In genomic region chr20:58892932-58893224, GRCh38 we compare ENCODE assay signal across 8 cellular contexts. TPM values are rescaled to one million over a fixed set of nuclear protein-coding genes. Genes with fewer than 3 reads are reported as not detected.
DNase-seq lines count a peak whose midpoint lies in the region; ATAC-seq and TF ChIP-seq lines count a peak whose summit lies in the region.

No MANE protein-coding gene starts in this region.

- peaks cover 37% of the 10 kb centered on the region for H3K36me3 ChIP-seq in WERI-Rb-1
- H3K36me3 ChIP-seq in hepatocyte (replicated peaks; ENCODE audit: insufficient read depth, low read depth) = no peaks in the 10 kb centered on the region

- H3K9me3 Mint-ChIP-seq in activated T-cell treated with anti-CD3 and anti-CD28 coated beads, Interleukin-2, amount 50 U/mL, for 72 hours = no peaks in the 10 kb centered on the region

- H3K4me3 ChIP-seq in WERI-Rb-1 (ENCODE audit: low read depth, low read length) (peak overlapping the region; percentile 83), hepatocyte (peak overlapping the region; percentile 97)

- H3K4me3 Mint-ChIP-seq in activated T-cell treated with anti-CD3 and anti-CD28 coated beads, Interleukin-2, amount 50 U/mL, for 72 hours = peak overlapping the region; percentile 97 to 100

- TF ChIP-seq CTCF in WERI-Rb-1 (IDR thresholded peaks at IDR 0.05; ENCODE audit: low read depth, low read length) (no peak), hepatocyte (IDR thresholded peaks at IDR 0.05; ENCODE audit: poor library complexity) (no peak)

- peak overlapping the region; percentile 86 for H3K27ac Mint-ChIP-seq in activated T-cell treated with anti-CD3 and anti-CD28 coated beads, Interleukin-2, amount 50 U/mL, for 72 hours

- ATAC-seq in activated T-cell treated with anti-CD3 and anti-CD28 coated beads, Interleukin-2, amount 50 U/mL, for 72 hours (replicated peaks in 1 of 2) = no peak

- no peaks in the 10 kb centered on the region for H3K9me2 ChIP-seq in hepatocyte (replicated peaks; ENCODE audit: insufficient read depth)

- intact Hi-C loops in posterior vena cava (cut with DNase I) = loop anchor here in 1 of 2 donors (10.0 kb wide), 1 partner anchor 92 kb away; the partner anchor contains the start of gene NELFCD

- H3K27ac ChIP-seq in WERI-Rb-1 (peak overlapping the region; percentile 99), hepatocyte (peak overlapping the region; percentile 100), substantia nigra (ENCODE audit: low read depth, low read length, poor library complexity, severe bottlenecking) (peak overlapping the region; percentile 94)

- H3K79me2 ChIP-seq in hepatocyte = peaks cover 75% of the 10 kb centered on the region

- peaks cover 51% of the 10 kb centered on the region for H3K4me1 Mint-ChIP-seq in activated T-cell treated with anti-CD3 and anti-CD28 coated beads, Interleukin-2, amount 50 U/mL, for 72 hours (ENCODE audit: low read depth)

- H4K20me1 ChIP-seq in hepatocyte (ENCODE audit: insufficient read depth, poor library complexity, severe bottlenecking) = peaks cover 51% of the 10 kb centered on the region

- H2AFZ ChIP-seq in hepatocyte = no peak overlapping the region

- peaks cover 45% of the 10 kb centered on the region for H3K4me1 ChIP-seq in hepatocyte (ENCODE audit: insufficient read depth)

- no peaks in the 10 kb centered on the region for H3K27me3 Mint-ChIP-seq in activated T-cell treated with anti-CD3 and anti-CD28 coated beads, Interleukin-2, amount 50 U/mL, for 72 hours (ENCODE audit: low read depth)

- H3K9me3 ChIP-seq in WERI-Rb-1 (ENCODE audit: severe bottlenecking) (peaks cover 4% of the 10 kb centered on the region), hepatocyte (ENCODE audit: low read depth) (no peaks in the 10 kb centered on the region)

- peaks cover 13 to 18% of the 10 kb centered on the region in 2 donors for H3K36me3 Mint-ChIP-seq in activated T-cell treated with anti-CD3 and anti-CD28 coated beads, Interleukin-2, amount 50 U/mL, for 72 hours (ENCODE audit: insufficient read depth in 2 of 2)

- peak overlapping the region; percentile 83 for H3K4me2 ChIP-seq in hepatocyte

- WGBS in hepatocyte (ENCODE audit: low lambda C conversion rate, missing lambda C conversion rate) = 7% methylated on average over 1 of the region's 1 CpG

- H3K27me3 ChIP-seq in WERI-Rb-1 (ENCODE audit: insufficient read depth, low read depth, severe bottlenecking) = no peaks in the 10 kb centered on the region
- H3K27me3 ChIP-seq in hepatocyte = no peaks in the 10 kb centered on the region

- no peak for DNase-seq in activated T-cell treated with anti-CD3 and anti-CD28 coated beads, Interleukin-2, amount 50 U/mL, for 72 hours
- DNase-seq in activated T-cell treated with anti-CD3 and anti-CD28 coated beads for 4 hours = no peak
- no peak for DNase-seq in WERI-Rb-1
- no peak for DNase-seq in hepatocyte (ENCODE audit: low spot score)
- no peak for DNase-seq in substantia nigra (lab: John Stamatoyannopoulos, UW)
- DNase-seq in NOMO-1 treated with DMSO at 0.1 percent for 48 hours (lab: John Stamatoyannopoulos, UW; ENCODE audit: unreplicated experiment) = no peak
- no peak for DNase-seq in COR-L47 (lab: John Stamatoyannopoulos, UW)
- DNase-seq in posterior vena cava (ENCODE audit: low spot score) = no peak

RNA-seq across cellular contexts. Expression of gene GNAS, which starts 40.4 kb away (rescaled TPM):
- total RNA-seq in activated T-cell treated with anti-CD3 and anti-CD28 coated beads, Interleukin-2, amount 50 U/mL, for 72 hours = 100 to 1,000 TPM; 781 to 820 TPM
- total RNA-seq in hepatocyte = 841 and 897 TPM in 2 replicates
- polyA plus RNA-seq in hepatocyte = 1,649 and 1,702 TPM in 2 replicates
- total RNA-seq in posterior vena cava = 100 to 1,000 TPM; 651 to 700 TPM

RNA-seq across cellular contexts. Expression of gene GNAS-AS1, which starts 42.2 kb away (rescaled TPM):
- total RNA-seq in activated T-cell treated with anti-CD3 and anti-CD28 coated beads, Interleukin-2, amount 50 U/mL, for 72 hours = 1 to 10 TPM; 2.3 to 2.5 TPM
- 0.16 TPM in 1 of 2 replicates, not detected in the other for total RNA-seq in hepatocyte
- 0.97 and 0.98 TPM in 2 replicates for polyA plus RNA-seq in hepatocyte
- total RNA-seq in posterior vena cava = not detected
